Comparison of ENCODE assay signal across 30 cellular contexts in the genomic region with DNA sequence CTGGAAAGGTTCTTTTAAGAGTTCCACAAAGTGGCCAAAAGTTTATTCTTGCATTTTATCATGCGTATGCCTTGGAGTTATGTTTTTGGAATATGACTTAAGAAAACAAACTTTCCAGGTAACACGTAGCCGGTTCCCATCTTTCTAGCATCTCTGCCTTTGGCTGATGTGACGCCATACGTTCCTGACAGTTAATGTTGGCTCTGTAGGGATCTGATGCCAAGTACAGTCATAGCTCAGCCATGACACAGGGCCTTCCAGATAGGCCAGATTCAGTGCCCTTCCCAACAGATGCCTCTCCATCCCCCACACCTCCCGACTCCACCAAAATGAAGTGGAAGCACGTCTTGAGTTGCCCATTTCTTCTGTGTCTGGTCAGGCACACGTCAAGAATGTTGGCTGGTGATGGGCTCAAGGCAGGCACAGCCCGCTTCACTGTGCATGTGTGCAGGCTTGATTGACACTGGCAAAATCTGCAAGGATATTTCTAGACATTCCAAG.
"Had no signal": no experiment of that assay in that cellular context is flagged by ENCODE, and none has a peak within 500 bp of the region (broad histone marks: within the 10 kb centered on the region; RNA-seq: fewer than 3 reads in every experiment).

No MANE protein-coding gene starts in this region.

- H3K27me3 Mint-ChIP-seq: dendritic cell treated with granulocyte-macrophage colony-stimulating factor and Interleukin-4, amounts not matched to agents 40 ng/mL and 50 ng/mL, for 4 days; naive B cell had no signal

- H3K9me3 ChIP-seq: ascending aorta, esophagus muscularis mucosa, left lung, psoas muscle, sigmoid colon, suprapubic skin, tibial artery, upper lobe of right lung had no signal

- H2AFZ ChIP-seq: parathyroid adenoma had no signal

- H3K27me3 ChIP-seq: ascending aorta, esophagus muscularis mucosa, left lung, sigmoid colon, suprapubic skin, tibial artery, upper lobe of right lung had no signal

- ATAC-seq: activated CD4-positive, CD25-positive, alpha-beta regulatory T cell treated with anti-CD3 and anti-CD28 coated beads, Interleukin-2, amount 50 U/mL, for 24 hours; left lung; psoas muscle; stimulated activated naive B cell treated with anti-CD40 and anti-IgM and Interleukin-4, amounts not matched to agents 10 μg/mL and 1 μg/mL and 100 μg/mL, for 72 hours; upper lobe of right lung had no signal

- H3K36me3 ChIP-seq: ascending aorta, esophagus muscularis mucosa, left lung, sigmoid colon, suprapubic skin, tibial artery, WERI-Rb-1 had no signal

- H3K36me3 Mint-ChIP-seq: activated naive CD8-positive, alpha-beta T cell treated with anti-CD3 and anti-CD28 coated beads for 36 hours; brain; naive B cell; stimulated activated naive B cell treated with anti-CD40 and anti-IgM and Interleukin-4, amounts not matched to agents 10 μg/mL and 1 μg/mL and 100 μg/mL, for 72 hours had no signal

- H3K4me3 ChIP-seq: ascending aorta, esophagus muscularis mucosa, left lung, lung, psoas muscle, sigmoid colon, suprapubic skin, tibial artery, upper lobe of right lung had no signal

- H3K27ac ChIP-seq: ascending aorta, esophagus muscularis mucosa, left lung, parathyroid adenoma, psoas muscle, sigmoid colon, suprapubic skin, tibial artery, upper lobe of right lung, WERI-Rb-1 had no signal

- H3K9ac ChIP-seq: parathyroid adenoma had no signal

- H3K27ac Mint-ChIP-seq: activated naive CD4-positive, alpha-beta T cell treated with anti-CD3 and anti-CD28 coated beads for 36 hours; activated naive CD8-positive, alpha-beta T cell treated with anti-CD3 and anti-CD28 coated beads for 36 hours; brain; dendritic cell treated with granulocyte-macrophage colony-stimulating factor and Interleukin-4, amounts not matched to agents 40 ng/mL and 50 ng/mL, for 4 days; endodermal cell; naive B cell; nephron progenitor cell; stimulated activated naive B cell treated with anti-CD40 and anti-IgM and Interleukin-4, amounts not matched to agents 10 μg/mL and 1 μg/mL and 100 μg/mL, for 72 hours; T-helper 1 cell treated with Interleukin-12 subunit alpha and Interleukin-12 subunit beta and Interleukin-4 antibody, amounts not matched to agents 30 μg/mL and 1 μg/mL, for 36 hours had no signal

- DNase-seq: activated CD4-positive, alpha-beta T cell treated with anti-CD3 and anti-CD28 coated beads for 48 hours; activated CD4-positive, alpha-beta T cell treated with anti-CD3 and anti-CD28 coated beads, Interleukin-2, amount 50 U/mL, for 48 hours; activated CD8-positive, alpha-beta memory T cell treated with anti-CD3 and anti-CD28 coated beads for 24 hours; activated effector memory CD4-positive, alpha-beta T cell treated with Interleukin-2 at 50 U/mL for 16 hours; activated naive CD4-positive, alpha-beta T cell treated with anti-CD3 and anti-CD28 coated beads for 36 hours; activated naive CD8-positive, alpha-beta T cell treated with anti-CD3 and anti-CD28 coated beads for 36 hours; caudate nucleus; endodermal cell; kidney glomerular epithelial cell; left lung; naive B cell; nephron progenitor cell; psoas muscle; sigmoid colon; stimulated activated CD4-positive, alpha-beta T cell treated with anti-CD3 and anti-CD28 coated beads, Interleukin-15, amount 100 ng/mL, for 24 hours; stimulated activated CD4-positive, alpha-beta T cell treated with anti-CD3 and anti-CD28 coated beads, Interleukin-2, amount 100 ng/mL, for 24 hours; stimulated activated naive B cell treated with anti-CD40 and anti-IgM and Interleukin-4, amounts not matched to agents 10 μg/mL and 1 μg/mL and 100 μg/mL, for 72 hours; T-helper 9 cell; tibial artery; upper lobe of right lung; WERI-Rb-1 had no signal

- H3K4me1 ChIP-seq: parathyroid adenoma, psoas muscle had no signal

- H3K4me3 Mint-ChIP-seq: activated naive CD4-positive, alpha-beta T cell treated with anti-CD3 and anti-CD28 coated beads for 36 hours; activated naive CD8-positive, alpha-beta T cell treated with anti-CD3 and anti-CD28 coated beads for 36 hours; brain; dendritic cell treated with granulocyte-macrophage colony-stimulating factor and Interleukin-4, amounts not matched to agents 40 ng/mL and 50 ng/mL, for 4 days; endodermal cell; naive B cell; nephron progenitor cell; stimulated activated naive B cell treated with anti-CD40 and anti-IgM and Interleukin-4, amounts not matched to agents 10 μg/mL and 1 μg/mL and 100 μg/mL, for 72 hours; T-helper 1 cell treated with Interleukin-12 subunit alpha and Interleukin-12 subunit beta and Interleukin-4 antibody, amounts not matched to agents 30 μg/mL and 1 μg/mL, for 36 hours had no signal

- H3K9me3 Mint-ChIP-seq: activated naive CD4-positive, alpha-beta T cell treated with anti-CD3 and anti-CD28 coated beads for 36 hours; activated naive CD8-positive, alpha-beta T cell treated with anti-CD3 and anti-CD28 coated beads for 36 hours; brain; dendritic cell treated with granulocyte-macrophage colony-stimulating factor and Interleukin-4, amounts not matched to agents 40 ng/mL and 50 ng/mL, for 4 days; endodermal cell; naive B cell; nephron progenitor cell; stimulated activated naive B cell treated with anti-CD40 and anti-IgM and Interleukin-4, amounts not matched to agents 10 μg/mL and 1 μg/mL and 100 μg/mL, for 72 hours; T-helper 1 cell treated with Interleukin-12 subunit alpha and Interleukin-12 subunit beta and Interleukin-4 antibody, amounts not matched to agents 30 μg/mL and 1 μg/mL, for 36 hours had no signal
